Comparison of ENCODE assay signal across 8 cellular contexts in the genomic region with DNA sequence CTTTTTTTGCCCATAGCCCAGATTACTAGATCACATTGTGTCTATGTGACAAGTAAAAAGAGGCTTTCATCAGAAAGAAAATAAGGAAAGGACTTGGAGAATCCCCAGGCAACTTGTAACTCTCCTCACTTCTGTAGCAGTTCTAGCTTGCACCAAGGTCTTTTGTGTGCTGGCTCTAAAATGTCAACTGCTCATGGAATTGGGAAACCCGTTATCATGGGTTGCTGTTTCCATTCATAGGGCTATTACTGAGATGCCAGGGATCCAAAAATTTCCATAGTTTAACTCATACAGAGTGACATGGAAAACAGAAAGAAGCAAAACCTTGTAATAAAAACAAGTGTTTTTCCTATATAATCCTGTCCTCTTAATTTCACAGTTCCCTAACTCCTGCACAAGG.
"Had no signal": no experiment of that assay in that cellular context is flagged by ENCODE, and none has a peak within 500 bp of the region (broad histone marks: within the 10 kb centered on the region; RNA-seq: fewer than 3 reads in every experiment).

No MANE protein-coding gene starts in this region.

- H3K4me3 ChIP-seq: GM23248, HAP-1 had no signal

- H3K27ac ChIP-seq: GM23248, HL-60 had no signal

- H3K4me1 ChIP-seq: HAP-1 had no signal

- H3K9me3 ChIP-seq: HAP-1 had no signal

- DNase-seq: GOT3, H7, HFFc6 had no signal

- ATAC-seq: HCT116, HepG2 had no signal

- H3K36me3 ChIP-seq: HAP-1 had no signal
